ENCODE assay signal across 12 cellular contexts in genomic region chr5:56698463-56699381, GRCh38.
A peak's percentile ranks its signal among the peaks of the same experiment; 100 is the strongest.
DNase-seq lines count a peak whose midpoint lies in the region; ATAC-seq and TF ChIP-seq lines count a peak whose summit lies in the region.
"Had no signal": no experiment of that assay in that cellular context is flagged by ENCODE, and none has a peak within 500 bp of the region (broad histone marks: within the 10 kb centered on the region; RNA-seq: fewer than 3 reads in every experiment).

No MANE protein-coding gene starts in this region.

- TF ChIP-seq POLR2A in breast epithelium (IDR thresholded peaks at IDR 0.05) = no peak
- TF ChIP-seq POLR2A in Peyer's patch (IDR thresholded peaks at IDR 0.05) = no peak

- DNase-seq in activated naive CD4-positive, alpha-beta T cell treated with anti-CD3 and anti-CD28 coated beads, Interleukin-2, amount 50 U/mL, for 72 hours (ENCODE audit: low spot score in 2 of 2) = no peak
- DNase-seq in activated naive CD4-positive, alpha-beta T cell treated with Interleukin-2 at 50 U/mL for 16 hours = no peak
- DNase-seq in SK-N-MC (ENCODE audit: low read depth, low spot score) (no peak), left ventricle myocardium superior (peak; percentile 31), breast epithelium (ENCODE audit: low spot score in 2 of 2) (no peak), Peyer's patch (no peak)
- no peak for DNase-seq in stimulated activated effector memory CD8-positive, alpha-beta T cell treated with anti-CD3 and anti-CD28 coated beads, Interleukin-12 subunit alpha, Interleukin-12 subunit beta, amount 100 ng/mL, for 72 hours (ENCODE audit: low spot score in 2 of 2)
- DNase-seq: activated CD8-positive, alpha-beta memory T cell treated with anti-CD3 and anti-CD28 coated beads, Interleukin-2, amount 10 ng/mL, durations not matched to agents 7 days and 5 days; GOT3; Kasumi-1; natural killer cell had no signal

- peak; percentile 28 to 90 for ATAC-seq in activated naive CD4-positive, alpha-beta T cell treated with anti-CD3 and anti-CD28 coated beads, Interleukin-2, amount 50 U/mL, for 72 hours
- ATAC-seq in left ventricle myocardium superior (peak; percentile 87), HG03565 (IDR thresholded peaks at IDR 0.05; ENCODE audit: unreplicated experiment) (no peak)
- ATAC-seq in stimulated activated effector memory CD8-positive, alpha-beta T cell treated with anti-CD3 and anti-CD28 coated beads, Interleukin-12 subunit alpha, Interleukin-12 subunit beta, amount 100 ng/mL, for 72 hours = peak; percentile 49
- ATAC-seq: activated CD8-positive, alpha-beta memory T cell treated with anti-CD3 and anti-CD28 coated beads, Interleukin-2, amount 10 ng/mL, durations not matched to agents 7 days and 5 days; natural killer cell had no signal

- no peak overlapping the region for H3K9ac ChIP-seq in SK-N-MC (ENCODE audit: insufficient read length)

- H3K27ac Mint-ChIP-seq in activated naive CD4-positive, alpha-beta T cell treated with anti-CD3 and anti-CD28 coated beads, Interleukin-2, amount 50 U/mL, for 72 hours = no peak overlapping the region
- H3K27ac Mint-ChIP-seq in stimulated activated effector memory CD8-positive, alpha-beta T cell treated with anti-CD3 and anti-CD28 coated beads, Interleukin-12 subunit alpha, Interleukin-12 subunit beta, amount 100 ng/mL, for 72 hours = no peak overlapping the region
- H3K27ac Mint-ChIP-seq: activated CD8-positive, alpha-beta memory T cell treated with anti-CD3 and anti-CD28 coated beads, Interleukin-2, amount 10 ng/mL, durations not matched to agents 7 days and 5 days; natural killer cell had no signal

- H3K4me3 ChIP-seq in SK-N-MC = peak overlapping the region; percentile 32; the same call in 1 of the 2 replicates
- no peak overlapping the region for H3K4me3 ChIP-seq in breast epithelium
- H3K4me3 ChIP-seq in Peyer's patch = no peak overlapping the region

- H3K27me3 ChIP-seq in breast epithelium (no peaks in the 10 kb centered on the region), Peyer's patch (no peaks in the 10 kb centered on the region)

- no peaks in the 10 kb centered on the region for H3K4me1 ChIP-seq in breast epithelium
- peaks cover 0 to 4% (median 0%) of the 10 kb centered on the region in 4 donors for H3K4me1 ChIP-seq in Peyer's patch

- no peak overlapping the region for H3K27ac ChIP-seq in SK-N-MC
- H3K27ac ChIP-seq in breast epithelium = no peak overlapping the region
- H3K27ac ChIP-seq in Peyer's patch = no peak overlapping the region

- H3K9me3 Mint-ChIP-seq in activated naive CD4-positive, alpha-beta T cell treated with anti-CD3 and anti-CD28 coated beads, Interleukin-2, amount 50 U/mL, for 72 hours = no peaks in the 10 kb centered on the region
- no peaks in the 10 kb centered on the region for H3K9me3 Mint-ChIP-seq in stimulated activated effector memory CD8-positive, alpha-beta T cell treated with anti-CD3 and anti-CD28 coated beads, Interleukin-12 subunit alpha, Interleukin-12 subunit beta, amount 100 ng/mL, for 72 hours
- H3K9me3 Mint-ChIP-seq: natural killer cell had no signal

- H3K36me3 Mint-ChIP-seq in activated naive CD4-positive, alpha-beta T cell treated with anti-CD3 and anti-CD28 coated beads, Interleukin-2, amount 50 U/mL, for 72 hours = peaks cover 0 to 7% of the 10 kb centered on the region in 2 donors
- no peaks in the 10 kb centered on the region for H3K36me3 Mint-ChIP-seq in stimulated activated effector memory CD8-positive, alpha-beta T cell treated with anti-CD3 and anti-CD28 coated beads, Interleukin-12 subunit alpha, Interleukin-12 subunit beta, amount 100 ng/mL, for 72 hours
- H3K36me3 Mint-ChIP-seq: activated CD8-positive, alpha-beta memory T cell treated with anti-CD3 and anti-CD28 coated beads, Interleukin-2, amount 10 ng/mL, durations not matched to agents 7 days and 5 days; natural killer cell had no signal

- intact Hi-C loops in left ventricle myocardium superior (cut with micrococcal nuclease) = no loop called here
- intact Hi-C loops in breast epithelium (cut with DNase I; ENCODE audit: low total_unique reads) = no loop called here

- no peak overlapping the region for H3K4me3 Mint-ChIP-seq in stimulated activated effector memory CD8-positive, alpha-beta T cell treated with anti-CD3 and anti-CD28 coated beads, Interleukin-12 subunit alpha, Interleukin-12 subunit beta, amount 100 ng/mL, for 72 hours
- H3K4me3 Mint-ChIP-seq: activated CD8-positive, alpha-beta memory T cell treated with anti-CD3 and anti-CD28 coated beads, Interleukin-2, amount 10 ng/mL, durations not matched to agents 7 days and 5 days; natural killer cell had no signal

- no peak for TF ChIP-seq CTCF in breast epithelium (IDR thresholded peaks at IDR 0.05)
- no peak for TF ChIP-seq CTCF in Peyer's patch (IDR thresholded peaks at IDR 0.05)

- no peaks in the 10 kb centered on the region for H3K36me3 ChIP-seq in SK-N-MC (ENCODE audit: insufficient read depth, low read length)
- no peaks in the 10 kb centered on the region for H3K36me3 ChIP-seq in breast epithelium
- H3K36me3 ChIP-seq in Peyer's patch = no peaks in the 10 kb centered on the region

- peaks cover 8% of the 10 kb centered on the region for H3K4me1 Mint-ChIP-seq in stimulated activated effector memory CD8-positive, alpha-beta T cell treated with anti-CD3 and anti-CD28 coated beads, Interleukin-12 subunit alpha, Interleukin-12 subunit beta, amount 100 ng/mL, for 72 hours

- H3K9me3 ChIP-seq in SK-N-MC (ENCODE audit: low read depth, low read length) = no peaks in the 10 kb centered on the region
- no peaks in the 10 kb centered on the region for H3K9me3 ChIP-seq in breast epithelium
- no peaks in the 10 kb centered on the region for H3K9me3 ChIP-seq in Peyer's patch
